1 cellular context compared by ENCODE assay signal in genomic region chr10:7251696-7252465, GRCh38.
TF ChIP-seq lines count a peak whose summit lies in the region.

No MANE protein-coding gene starts in this region.

TF ChIP-seq in liver, 16 proteins besides CTCF, POLR2A, EP300 and RAD21 (continued from another document):
- TF ChIP-seq REST (IDR thresholded peaks at IDR 0.05) (no peak), NR2F2 (IDR thresholded peaks at IDR 0.05) (peak; percentile 99), FOXA1 (IDR thresholded peaks at IDR 0.05) (no peak), HNF4A (conservative IDR thresholded peaks at IDR 0.05) (no peak), EGR1 (IDR thresholded peaks at IDR 0.05; ENCODE audit: low read depth in 2 of 2) (no peak), TAF1 (conservative IDR thresholded peaks at IDR 0.05) (no peak), YY1 (IDR thresholded peaks at IDR 0.05) (no peak), SP1 (IDR thresholded peaks at IDR 0.05) (peak; percentile 39), GABPA (IDR thresholded peaks at IDR 0.05 in 1 of 2, conservative IDR thresholded peaks at IDR 0.05 in 1 of 2) (no peak), RXRA (IDR thresholded peaks at IDR 0.05) (peak; percentile 57 to 74), ZBTB33 (IDR thresholded peaks at IDR 0.05) (no peak), HNF4G (IDR thresholded peaks at IDR 0.05) (no peak), FOXA2 (IDR thresholded peaks at IDR 0.05) (no peak)
TF ChIP-seq in liver: peak in this region for 3.
